35 cellular contexts compared by ENCODE assay signal in the genomic region with DNA sequence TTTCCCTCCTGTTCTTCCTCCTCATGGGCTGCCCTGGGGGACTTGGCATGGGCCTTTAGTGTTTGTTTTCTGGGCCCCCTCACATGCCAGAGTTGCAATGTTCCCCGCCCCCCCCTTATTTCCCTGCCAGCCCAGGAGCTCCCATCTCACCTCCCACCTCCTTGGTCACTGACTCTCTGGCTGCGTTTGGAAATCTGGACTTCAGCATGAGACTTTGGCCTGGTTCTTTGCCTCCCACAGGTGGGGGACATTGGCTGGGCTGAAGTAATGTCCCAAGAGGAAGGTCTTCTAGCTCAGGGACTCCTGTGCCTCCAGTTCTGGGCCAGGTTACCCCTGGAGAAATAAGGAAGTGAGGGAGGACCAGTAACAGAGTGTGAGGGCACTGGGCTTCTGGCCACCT. TPM values are rescaled to one million over a fixed set of nuclear protein-coding genes. Genes with fewer than 3 reads are reported as not detected.
"Had no signal": no experiment of that assay in that cellular context is flagged by ENCODE, and none has a peak within 500 bp of the region (broad histone marks: within the 10 kb centered on the region; RNA-seq: fewer than 3 reads in every experiment).

No MANE protein-coding gene starts in this region.

- H3K27ac ChIP-seq: colonic mucosa, epithelial cell of prostate, gastrocnemius medialis, left ventricle myocardium inferior, neural progenitor cell, prostate gland, skin epidermis, suprapubic skin, transverse colon, upper lobe of right lung, uterus had no signal

- H3K9me3 Mint-ChIP-seq: endodermal cell, mesothelial cell of epicardium, nephron, neural progenitor cell had no signal

- FAIRE-seq: keratinocyte had no signal

- H3K4me3 Mint-ChIP-seq: dendritic cell treated with granulocyte-macrophage colony-stimulating factor and Interleukin-4, amounts not matched to agents 40 ng/mL and 50 ng/mL, for 4 days; endodermal cell; memory B cell; mesothelial cell of epicardium; naive B cell; nephron; neural progenitor cell; stimulated activated naive B cell treated with anti-CD40 and anti-IgM and Interleukin-4, amounts not matched to agents 10 μg/mL and 1 μg/mL and 100 μg/mL, for 72 hours; stimulated activated naive CD8-positive, alpha-beta T cell treated with anti-CD3 and anti-CD28 coated beads, Interleukin-15, Interleukin-2, amounts not matched to agents 100 ng/mL and 50 ng/mL, for 24 hours had no signal

- DNase-seq: colonic mucosa; effector CD8-positive, alpha-beta T cell; foreskin fibroblast; gastrocnemius medialis; head of caudate nucleus; left cardiac atrium; left ventricle myocardium inferior; mucosa of descending colon; naive B cell; nucleus accumbens; right cardiac atrium; stimulated activated CD4-positive, alpha-beta T cell treated with anti-CD3 and anti-CD28 coated beads, Interleukin-15, amount 100 ng/mL, for 24 hours; stimulated activated CD4-positive, alpha-beta T cell treated with anti-CD3 and anti-CD28 coated beads, Interleukin-2, amount 100 ng/mL, for 48 hours; stimulated activated naive B cell treated with anti-CD40 and anti-IgM and Interleukin-4, amounts not matched to agents 10 μg/mL and 1 μg/mL and 100 μg/mL, for 72 hours; transverse colon; upper lobe of right lung; uterus had no signal

- H3K27ac Mint-ChIP-seq: dendritic cell treated with granulocyte-macrophage colony-stimulating factor and Interleukin-4, amounts not matched to agents 40 ng/mL and 50 ng/mL, for 4 days; endodermal cell; memory B cell; mesothelial cell of epicardium; nephron; stimulated activated naive B cell treated with anti-CD40 and anti-IgM and Interleukin-4, amounts not matched to agents 10 μg/mL and 1 μg/mL and 100 μg/mL, for 72 hours had no signal

- H3K9ac ChIP-seq: neural progenitor cell had no signal

- H3K4me2 ChIP-seq: neural progenitor cell had no signal

- H3K4me1 ChIP-seq: colonic mucosa, gastrocnemius medialis, left ventricle myocardium inferior, neural progenitor cell, prostate gland, transverse colon, upper lobe of right lung, uterus had no signal

- H3K4me1 Mint-ChIP-seq: endodermal cell, mesothelial cell of epicardium, nephron had no signal

- H3K36me3 Mint-ChIP-seq: mesothelial cell of epicardium had no signal

- H3K4me3 ChIP-seq: colonic mucosa, gastrocnemius medialis, left ventricle myocardium inferior, lung, mucosa of descending colon, neural progenitor cell, prostate gland, skin epidermis, suprapubic skin, transverse colon, upper lobe of right lung, uterus had no signal

- H3K27me3 Mint-ChIP-seq: naive B cell; stimulated activated naive B cell treated with anti-CD40 and anti-IgM and Interleukin-4, amounts not matched to agents 10 μg/mL and 1 μg/mL and 100 μg/mL, for 72 hours; stimulated activated naive CD8-positive, alpha-beta T cell treated with anti-CD3 and anti-CD28 coated beads, Interleukin-15, Interleukin-2, amounts not matched to agents 100 ng/mL and 50 ng/mL, for 24 hours had no signal

- ATAC-seq: esophagus mucosa; gastrocnemius medialis; left cardiac atrium; mucosa of descending colon; right cardiac atrium; stimulated activated naive B cell treated with anti-CD40 and anti-IgM and Interleukin-4, amounts not matched to agents 10 μg/mL and 1 μg/mL and 100 μg/mL, for 72 hours; upper lobe of right lung had no signal

- H3K27me3 ChIP-seq: colonic mucosa, gastrocnemius medialis, neural progenitor cell, suprapubic skin, transverse colon, upper lobe of right lung, uterus had no signal

- H3K36me3 ChIP-seq: colonic mucosa, gastrocnemius medialis, left ventricle myocardium inferior, neural progenitor cell, prostate gland, suprapubic skin, transverse colon, upper lobe of right lung, uterus had no signal

- H3K9me3 ChIP-seq: colonic mucosa, gastrocnemius medialis, mucosa of descending colon, prostate gland, suprapubic skin, transverse colon, upper lobe of right lung, uterus had no signal

RNA-seq across cellular contexts. Expression of a gene that starts 39.3 kb away (rescaled TPM):
- total RNA-seq: chondrocyte, colonic mucosa, endodermal cell, esophagus mucosa, gastrocnemius medialis, glomerular endothelial cell, left cardiac atrium, left ventricle myocardium inferior, mesothelial cell of epicardium, mucosa of descending colon, osteocyte, prostate gland, renal cortical epithelial cell, right cardiac atrium, suprapubic skin, transverse colon, upper lobe of right lung, uterus had no signal
- polyA plus RNA-seq: keratinocyte, right cardiac atrium had no signal
